Comparison of ENCODE assay signal across 21 cellular contexts in the genomic region with DNA sequence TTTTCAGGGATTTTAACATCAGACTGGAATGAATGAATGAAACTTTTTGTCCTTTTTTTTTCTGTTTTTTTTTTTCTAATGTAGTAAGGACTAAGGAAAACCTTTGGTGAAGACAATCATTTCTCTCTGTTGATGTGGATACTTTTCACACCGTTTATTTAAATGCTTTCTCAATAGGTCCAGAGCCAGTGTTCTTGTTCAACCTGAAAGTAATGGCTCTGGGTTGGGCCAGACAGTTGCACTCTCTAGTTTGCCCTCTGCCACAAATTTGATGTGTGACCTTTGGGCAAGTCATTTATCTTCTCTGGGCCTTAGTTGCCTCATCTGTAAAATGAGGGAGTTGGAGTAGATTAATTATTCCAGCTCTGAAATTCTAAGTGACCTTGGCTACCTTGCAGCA.
"Had no signal": no experiment of that assay in that cellular context is flagged by ENCODE, and none has a peak within 500 bp of the region (broad histone marks: within the 10 kb centered on the region; RNA-seq: fewer than 3 reads in every experiment).

No MANE protein-coding gene starts in this region.

- H3K4me3 Mint-ChIP-seq: activated naive CD4-positive, alpha-beta T cell treated with anti-CD3 and anti-CD28 coated beads, Interleukin-2, amount 10 ng/mL, durations not matched to agents 7 days and 5 days; brain; central memory CD8-positive, alpha-beta T cell; memory B cell; naive thymus-derived CD8-positive, alpha-beta T cell had no signal

- H3K27ac ChIP-seq: coronary artery, esophagus muscularis mucosa, left lung, right atrium auricular region, SK-N-MC, suprapubic skin had no signal

- H3K27me3 Mint-ChIP-seq: activated naive CD4-positive, alpha-beta T cell treated with anti-CD3 and anti-CD28 coated beads, Interleukin-2, amount 10 ng/mL, durations not matched to agents 7 days and 5 days; brain; central memory CD8-positive, alpha-beta T cell; memory B cell; naive thymus-derived CD8-positive, alpha-beta T cell had no signal

- H3K4me3 ChIP-seq: coronary artery, esophagus muscularis mucosa, left lung, right atrium auricular region, SK-N-MC, suprapubic skin had no signal

- H3K27me3 ChIP-seq: esophagus muscularis mucosa, left lung, right atrium auricular region, suprapubic skin had no signal

- ATAC-seq: naive thymus-derived CD8-positive, alpha-beta T cell had no signal

- H3K4me1 ChIP-seq: esophagus muscularis mucosa, suprapubic skin had no signal

- DNase-seq: activated CD4-positive, alpha-beta T cell treated with anti-CD3 and anti-CD28 coated beads, Interleukin-2, amount 50 U/mL, for 48 hours; activated CD4-positive, CD25-positive, alpha-beta regulatory T cell treated with anti-CD3 and anti-CD28 coated beads, Interleukin-2, amount 50 U/mL, for 72 hours; activated naive CD4-positive, alpha-beta T cell treated with anti-CD3 and anti-CD28 coated beads, Interleukin-2, amount 10 ng/mL, durations not matched to agents 7 days and 5 days; amygdala; hippocampal formation; kidney; left lung; naive thymus-derived CD8-positive, alpha-beta T cell; nucleus accumbens; posterior cingulate gyrus; stimulated activated CD4-positive, alpha-beta T cell treated with anti-CD3 and anti-CD28 coated beads, Interleukin-2, amount 100 ng/mL, for 48 hours; stimulated activated naive CD4-positive, alpha-beta T cell; T-helper 9 cell had no signal

- H3K9me3 ChIP-seq: suprapubic skin had no signal

- H3K27ac Mint-ChIP-seq: activated naive CD4-positive, alpha-beta T cell treated with anti-CD3 and anti-CD28 coated beads, Interleukin-2, amount 10 ng/mL, durations not matched to agents 7 days and 5 days had no signal

- H3K9me3 Mint-ChIP-seq: central memory CD8-positive, alpha-beta T cell had no signal
